Comparison of ENCODE assay signal across 26 cellular contexts in the genomic region with DNA sequence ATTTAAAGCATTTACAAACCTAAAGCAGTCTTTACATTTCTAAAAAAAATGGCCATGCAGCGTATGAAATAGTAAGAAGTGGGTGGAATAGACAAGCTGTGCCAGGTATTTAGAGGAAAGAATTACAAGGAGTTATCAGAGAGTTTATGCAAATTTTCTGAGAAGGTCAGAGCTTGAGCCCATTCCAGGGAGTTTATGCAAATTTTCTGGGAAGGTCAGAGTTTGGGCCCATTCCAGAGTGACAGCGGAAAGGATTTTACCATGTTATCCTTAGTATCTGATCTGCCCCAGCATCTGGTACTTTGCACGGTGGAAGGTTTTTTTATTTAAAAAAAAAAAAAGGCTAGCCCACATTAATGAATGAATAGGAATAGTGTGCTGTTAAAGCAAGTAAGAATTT. TPM values are rescaled to one million over a fixed set of nuclear protein-coding genes. Genes with fewer than 3 reads are reported as not detected.
A peak's percentile ranks its signal among the peaks of the same experiment; 100 is the strongest.
DNase-seq lines count a peak whose midpoint lies in the region; FAIRE-seq and TF ChIP-seq lines count a peak whose summit lies in the region.
"Had no signal": no experiment of that assay in that cellular context is flagged by ENCODE, and none has a peak within 500 bp of the region (broad histone marks: within the 10 kb centered on the region; RNA-seq: fewer than 3 reads in every experiment).

No MANE protein-coding gene starts in this region.

- no peaks in the 10 kb centered on the region for H3K36me3 Mint-ChIP-seq in activated T-helper 2 cell treated with anti-CD3 and anti-CD28 coated beads, Interferon-gamma antibody, Interleukin-2, Interleukin-4, amounts not matched to agents 10 μg/mL and 5 μg/mL and 100 μg/mL, durations not matched to agents 14 hours and 24 hours and 36 hours (ENCODE audit: low read depth)
- H3K36me3 Mint-ChIP-seq: memory B cell had no signal

- H2AFZ ChIP-seq in hepatocyte (peak overlapping the region; percentile 90), smooth muscle cell (ENCODE audit: low read depth) (no peak overlapping the region)
- H2AFZ ChIP-seq: PC-9 had no signal

- H3K4me3 Mint-ChIP-seq in activated T-helper 2 cell treated with anti-CD3 and anti-CD28 coated beads, Interferon-gamma antibody, Interleukin-2, Interleukin-4, amounts not matched to agents 10 μg/mL and 5 μg/mL and 100 μg/mL, durations not matched to agents 14 hours and 24 hours and 36 hours (ENCODE audit: low read depth) = no peak overlapping the region
- H3K4me3 Mint-ChIP-seq: memory B cell had no signal

- H3K4me3 ChIP-seq in hepatocyte (no peak overlapping the region), smooth muscle cell (no peak overlapping the region)
- H3K4me3 ChIP-seq: PC-9 had no signal

- WGBS in hepatocyte (ENCODE audit: low lambda C conversion rate, missing lambda C conversion rate) = 53% methylated on average over 3 of the region's 3 CpGs
- WGBS in smooth muscle cell (ENCODE audit: low lambda C conversion rate) = 39% methylated on average over 3 of the region's 3 CpGs

- no peak overlapping the region for H3K9ac ChIP-seq in smooth muscle cell (ENCODE audit: low read depth)

- H3K4me1 Mint-ChIP-seq in activated T-helper 2 cell treated with anti-CD3 and anti-CD28 coated beads, Interferon-gamma antibody, Interleukin-2, Interleukin-4, amounts not matched to agents 10 μg/mL and 5 μg/mL and 100 μg/mL, durations not matched to agents 14 hours and 24 hours and 36 hours (ENCODE audit: low read depth) = peaks cover 5% of the 10 kb centered on the region
- H3K4me1 Mint-ChIP-seq: memory B cell had no signal

- peak overlapping the region; percentile 94 for H3K4me2 ChIP-seq in hepatocyte
- peak overlapping the region; percentile 98 for H3K4me2 ChIP-seq in smooth muscle cell
- H3K4me2 ChIP-seq: PC-9 had no signal

- H3K27me3 ChIP-seq in hepatocyte (peaks cover 24% of the 10 kb centered on the region), smooth muscle cell (ENCODE audit: low read depth) (peaks cover 30% of the 10 kb centered on the region)

- intact Hi-C loops in activated T-helper 2 cell treated with anti-CD3 and anti-CD28 coated beads, Interferon-gamma antibody, Interleukin-2, Interleukin-4, amounts not matched to agents 10 μg/mL and 5 μg/mL and 100 μg/mL, durations not matched to agents 14 hours and 24 hours and 36 hours (cut with micrococcal nuclease) = no loop called here

- no peak overlapping the region for H3K27ac Mint-ChIP-seq in activated T-helper 2 cell treated with anti-CD3 and anti-CD28 coated beads, Interferon-gamma antibody, Interleukin-2, Interleukin-4, amounts not matched to agents 10 μg/mL and 5 μg/mL and 100 μg/mL, durations not matched to agents 14 hours and 24 hours and 36 hours
- H3K27ac Mint-ChIP-seq: activated naive CD8-positive, alpha-beta T cell treated with anti-CD3 and anti-CD28 coated beads, Interleukin-2, amount 50 U/mL, for 24 hours; HFFc6; memory B cell; naive B cell; T-helper 17 cell had no signal

- H4K20me1 ChIP-seq in hepatocyte (ENCODE audit: insufficient read depth, poor library complexity, severe bottlenecking) (no peaks in the 10 kb centered on the region), smooth muscle cell (ENCODE audit: low read depth) (peaks cover 15% of the 10 kb centered on the region)

- H3K27ac ChIP-seq in hepatocyte (no peak overlapping the region), smooth muscle cell (ENCODE audit: low read depth) (no peak overlapping the region)
- H3K27ac ChIP-seq: breast epithelium, PC-9, VCaP had no signal

- H3K27me3 Mint-ChIP-seq in activated T-helper 2 cell treated with anti-CD3 and anti-CD28 coated beads, Interferon-gamma antibody, Interleukin-2, Interleukin-4, amounts not matched to agents 10 μg/mL and 5 μg/mL and 100 μg/mL, durations not matched to agents 14 hours and 24 hours and 36 hours (ENCODE audit: low read depth) = peaks cover 53% of the 10 kb centered on the region

- H3K36me3 ChIP-seq in hepatocyte (replicated peaks; ENCODE audit: insufficient read depth, low read depth) = no peaks in the 10 kb centered on the region
- H3K36me3 ChIP-seq in smooth muscle cell (ENCODE audit: low read depth) = no peaks in the 10 kb centered on the region
- H3K36me3 ChIP-seq: breast epithelium had no signal

- TF ChIP-seq CTCF in hepatocyte (IDR thresholded peaks at IDR 0.05; ENCODE audit: poor library complexity) (no peak), smooth muscle cell (IDR thresholded peaks at IDR 0.05; ENCODE audit: borderline replicate concordance, insufficient read depth, poor library complexity, severe bottlenecking) (no peak)

- H3F3A ChIP-seq in smooth muscle cell (ENCODE audit: low read depth) = no peaks in the 10 kb centered on the region

- TF ChIP-seq POLR2A in GM12892 (IDR thresholded peaks at IDR 0.05; ENCODE audit: low read depth, low read length) = no peak

- FAIRE-seq in GM12892 (lab: Jason Lieb, UNC) = no peak
- FAIRE-seq: endothelial cell of umbilical vein had no signal

- DNase-seq in NCI-H146 (lab: John Stamatoyannopoulos, UW) = peak; percentile 17
- no peak for DNase-seq in NCI-H146 treated with DMSO at 0.1 percent for 48 hours (lab: John Stamatoyannopoulos, UW; ENCODE audit: unreplicated experiment)
- peak; percentile 23 to 71 for DNase-seq in NCI-H526 (lab: John Stamatoyannopoulos, UW)
- no peak for DNase-seq in hepatocyte (ENCODE audit: low spot score)
- no peak for DNase-seq in smooth muscle cell (lab: John Stamatoyannopoulos, UW; ENCODE audit: unreplicated experiment)
- no peak for DNase-seq in NCI-H187 (lab: John Stamatoyannopoulos, UW)
- no peak for DNase-seq in GM12892 (ENCODE audit: insufficient read length)
- no peak for DNase-seq in activated T-helper 2 cell treated with anti-CD3 and anti-CD28 coated beads, Interferon-gamma antibody, Interleukin-2, Interleukin-4, amounts not matched to agents 10 μg/mL and 5 μg/mL and 100 μg/mL, durations not matched to agents 14 hours and 24 hours and 36 hours (ENCODE audit: low spot score)
- DNase-seq: activated CD8-positive, alpha-beta memory T cell treated with anti-CD3 and anti-CD28 coated beads, Interleukin-2, amount 50 U/mL, for 4 hours; activated naive CD8-positive, alpha-beta T cell treated with anti-CD3 and anti-CD28 coated beads, Interleukin-2, amount 50 U/mL, for 24 hours; Caco-2; EL; HFFc6; naive B cell; NCI-H2171; NCI-H774; PC-9; stimulated activated CD4-positive, alpha-beta T cell treated with anti-CD3 and anti-CD28 coated beads, Interleukin-2, amount 100 ng/mL, for 48 hours; stimulated activated naive CD4-positive, alpha-beta T cell treated with Interleukin-2 at 50 U/mL for 16 hours; T-helper 17 cell; trophoblast cell had no signal

- no peaks in the 10 kb centered on the region for H3K9me2 ChIP-seq in hepatocyte (replicated peaks; ENCODE audit: insufficient read depth)

- H3K9me3 ChIP-seq in hepatocyte (ENCODE audit: low read depth) (no peaks in the 10 kb centered on the region), smooth muscle cell (replicated peaks; ENCODE audit: low read depth) (no peaks in the 10 kb centered on the region)
- H3K9me3 ChIP-seq: breast epithelium, Caco-2 had no signal

- H3K9me3 Mint-ChIP-seq in activated T-helper 2 cell treated with anti-CD3 and anti-CD28 coated beads, Interferon-gamma antibody, Interleukin-2, Interleukin-4, amounts not matched to agents 10 μg/mL and 5 μg/mL and 100 μg/mL, durations not matched to agents 14 hours and 24 hours and 36 hours = no peaks in the 10 kb centered on the region
- H3K9me3 Mint-ChIP-seq: activated naive CD8-positive, alpha-beta T cell treated with anti-CD3 and anti-CD28 coated beads, Interleukin-2, amount 50 U/mL, for 24 hours; HFFc6; memory B cell had no signal

- no peaks in the 10 kb centered on the region for H3K79me2 ChIP-seq in hepatocyte
- H3K79me2 ChIP-seq in smooth muscle cell (ENCODE audit: low read depth) = no peaks in the 10 kb centered on the region

- H3K4me1 ChIP-seq in hepatocyte (ENCODE audit: insufficient read depth) = peaks cover 3% of the 10 kb centered on the region
- H3K4me1 ChIP-seq in smooth muscle cell (ENCODE audit: low read depth) = peaks cover 22% of the 10 kb centered on the region
- H3K4me1 ChIP-seq: breast epithelium, Caco-2 had no signal

RNA-seq across cellular contexts. Expression of a gene that starts 1.4 kb away (rescaled TPM):
- total RNA-seq in hepatocyte (2.0 and 2.6 TPM in 2 replicates), smooth muscle cell (7.2 and 8.6 TPM in 2 replicates)
- polyA plus RNA-seq in hepatocyte (4.0 and 4.6 TPM in 2 replicates), smooth muscle cell (14.8 and 21.4 TPM in 2 replicates)
- polyA plus RNA-seq in GM12892 (2012; ENCODE audit: missing spikeins) = 0.87 TPM
- not detected in 2 replicates for total RNA-seq in activated T-helper 2 cell treated with anti-CD3 and anti-CD28 coated beads, Interferon-gamma antibody, Interleukin-2, Interleukin-4, amounts not matched to agents 10 μg/mL and 5 μg/mL and 100 μg/mL, durations not matched to agents 14 hours and 24 hours and 36 hours
- total RNA-seq: A172, Caco-2, endothelial cell of umbilical vein, HFFc6, PC-9 had no signal

Comparison
In these comparisons a context has a peak if more than half of its experiments do, and no peak if none do; other contexts are left out.
1. DNase-seq: peak in NCI-H146 (single experiment) and NCI-H526 (2 of 2); none in NCI-H146 treated with DMSO at 0.1 percent for 48 hours (single experiment), hepatocyte (single experiment), smooth muscle cell (single experiment), NCI-H187 (0 of 2), GM12892 (single experiment) and activated T-helper 2 cell treated with anti-CD3 and anti-CD28 coated beads, Interferon-gamma antibody, Interleukin-2, Interleukin-4, amounts not matched to agents 10 μg/mL and 5 μg/mL and 100 μg/mL, durations not matched to agents 14 hours and 24 hours and 36 hours (single experiment).